In the genomic region with DNA sequence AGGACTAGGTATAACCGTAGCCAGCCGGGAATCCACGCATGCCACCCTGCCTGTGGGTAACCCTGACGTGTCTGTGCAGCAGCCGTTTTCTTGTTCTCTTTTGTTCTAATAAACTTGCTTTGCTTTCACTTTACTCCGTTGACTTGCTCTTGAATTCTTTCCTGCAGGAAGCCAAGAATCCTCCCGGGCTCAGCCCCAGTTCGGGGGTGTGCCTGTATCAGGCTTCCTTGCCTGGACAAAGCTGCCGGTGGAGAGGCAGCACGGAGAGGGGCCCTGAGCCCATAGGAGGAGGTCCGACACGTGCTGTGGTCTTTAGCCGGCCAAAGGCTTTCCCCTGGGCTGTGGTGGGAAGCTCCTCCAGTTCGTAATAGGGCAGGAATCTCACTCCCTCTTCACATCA, we compare ENCODE assay signal across 26 cellular contexts.
A peak's percentile ranks its signal among the peaks of the same experiment; 100 is the strongest.
DNase-seq lines count a peak whose midpoint lies in the region; ATAC-seq and TF ChIP-seq lines count a peak whose summit lies in the region.
"Had no signal": no experiment of that assay in that cellular context is flagged by ENCODE, and none has a peak within 500 bp of the region (broad histone marks: within the 10 kb centered on the region; RNA-seq: fewer than 3 reads in every experiment).

No MANE protein-coding gene starts in this region.

- H3K4me1 ChIP-seq in PC-3 (ENCODE audit: insufficient read depth, low read length) (no peaks in the 10 kb centered on the region), rectal smooth muscle tissue (ENCODE audit: control insufficient read depth, insufficient read depth, low read length) (no peaks in the 10 kb centered on the region)
- H3K4me1 ChIP-seq: tibial artery had no signal

- ATAC-seq in PC-3 = no peak
- peak; percentile 53 for ATAC-seq in left ventricle myocardium superior
- ATAC-seq in HG02938 (IDR thresholded peaks at IDR 0.05; ENCODE audit: unreplicated experiment) = no peak
- no peak for ATAC-seq in HG03354 (IDR thresholded peaks at IDR 0.05; ENCODE audit: poor library complexity, severe bottlenecking, unreplicated experiment)
- ATAC-seq: natural killer cell; stimulated activated naive CD8-positive, alpha-beta T cell treated with anti-CD3 and anti-CD28 coated beads, Interleukin-15, amount 100 ng/mL, for 72 hours had no signal

- H3K9me3 Mint-ChIP-seq in T-helper 2 cell treated with Interferon-gamma antibody and Interleukin-4, amounts not matched to agents 5 μg/mL and 100 μg/mL, for 36 hours = no peaks in the 10 kb centered on the region
- H3K9me3 Mint-ChIP-seq: natural killer cell had no signal

- H3K36me3 ChIP-seq in PC-3 (ENCODE audit: low read depth, low read length) (no peaks in the 10 kb centered on the region), rectal smooth muscle tissue (ENCODE audit: control insufficient read depth, insufficient read depth, low read length) (no peaks in the 10 kb centered on the region)
- H3K36me3 ChIP-seq: ovary, tibial artery had no signal

- no peak overlapping the region for H3K27ac Mint-ChIP-seq in T-helper 2 cell treated with Interferon-gamma antibody and Interleukin-4, amounts not matched to agents 5 μg/mL and 100 μg/mL, for 36 hours
- H3K27ac Mint-ChIP-seq: activated naive CD8-positive, alpha-beta T cell; CD4-positive, alpha-beta T cell; natural killer cell had no signal

- intact Hi-C loops in PC-3 (cut with micrococcal nuclease) = no loop called here
- intact Hi-C loops in left ventricle myocardium superior (cut with micrococcal nuclease) = no loop called here

- H2AFZ ChIP-seq in PC-3 (ENCODE audit: low read length) = no peak overlapping the region

- H3K36me3 Mint-ChIP-seq in T-helper 2 cell treated with Interferon-gamma antibody and Interleukin-4, amounts not matched to agents 5 μg/mL and 100 μg/mL, for 36 hours (ENCODE audit: low read depth) = no peaks in the 10 kb centered on the region
- H3K36me3 Mint-ChIP-seq: activated naive CD8-positive, alpha-beta T cell; natural killer cell had no signal

- H3K27ac ChIP-seq in PC-3 (ENCODE audit: low read length) (no peak overlapping the region), rectal smooth muscle tissue (ENCODE audit: low read depth, low read length) (no peak overlapping the region)
- H3K27ac ChIP-seq: epithelial cell of prostate, KMS-11, ovary, tibial artery had no signal

- no peaks in the 10 kb centered on the region for H3K9me3 ChIP-seq in PC-3 (ENCODE audit: low read length)
- H3K9me3 ChIP-seq: ovary had no signal

- peaks cover 8% of the 10 kb centered on the region for H3K4me1 Mint-ChIP-seq in T-helper 2 cell treated with Interferon-gamma antibody and Interleukin-4, amounts not matched to agents 5 μg/mL and 100 μg/mL, for 36 hours (ENCODE audit: low read depth)
- H3K4me1 Mint-ChIP-seq: natural killer cell had no signal

- CTCF ChIA-PET in PC-3 (lab: Charles Lee) = no interaction called here

- H3K4me3 ChIP-seq in PC-3 (ENCODE audit: low read length) (no peak overlapping the region), rectal smooth muscle tissue (ENCODE audit: low read length) (peak overlapping the region; percentile 8)
- H3K4me3 ChIP-seq: ovary had no signal

- H3K9ac ChIP-seq in PC-3 (ENCODE audit: low read length) (no peak overlapping the region), rectal smooth muscle tissue (ENCODE audit: low read length) (no peak overlapping the region)
- H3K9ac ChIP-seq: KMS-11 had no signal

- H3K9me2 ChIP-seq in PC-3 (replicated peaks; ENCODE audit: low read length) = no peaks in the 10 kb centered on the region

- 0 out of 2 replicates have a peak overlapping the region, but pooled peaks have one; percentile 7 for H3K4me2 ChIP-seq in PC-3 (ENCODE audit: low read length)
- H3K4me2 ChIP-seq: KMS-11 had no signal

- no peaks in the 10 kb centered on the region for H3F3A ChIP-seq in PC-3 (ENCODE audit: low read length, unreplicated experiment)

- TF ChIP-seq CTCF in PC-3 (conservative IDR thresholded peaks at IDR 0.05; ENCODE audit: low read depth, low read length) = no peak

- no peaks in the 10 kb centered on the region for H3K79me2 ChIP-seq in PC-3 (ENCODE audit: low read length)

- POLR2A ChIA-PET in PC-3 (lab: Charles Lee; ENCODE audit: unreplicated experiment) = interaction anchor here (0.7 kb wide), 1 partner anchor 325 kb away, joined by 3 read pairs; no protein-coding TSS in a partner anchor

- H4K20me1 ChIP-seq in PC-3 (ENCODE audit: low read length) = no peaks in the 10 kb centered on the region

- no TSS peak for BruUV-seq in PC-3 (replicated peaks; lab: Mats Ljungman, UMichigan)

- H3K27me3 Mint-ChIP-seq in T-helper 2 cell treated with Interferon-gamma antibody and Interleukin-4, amounts not matched to agents 5 μg/mL and 100 μg/mL, for 36 hours (ENCODE audit: low read depth) = no peaks in the 10 kb centered on the region
- H3K27me3 Mint-ChIP-seq: activated naive CD8-positive, alpha-beta T cell had no signal

- H3K27me3 ChIP-seq in PC-3 (ENCODE audit: low read length) = peaks cover 36% of the 10 kb centered on the region
- H3K27me3 ChIP-seq in rectal smooth muscle tissue (ENCODE audit: control insufficient read depth, insufficient read depth, low read length) = no peaks in the 10 kb centered on the region
- H3K27me3 ChIP-seq: ovary had no signal

- H3K4me3 Mint-ChIP-seq in T-helper 2 cell treated with Interferon-gamma antibody and Interleukin-4, amounts not matched to agents 5 μg/mL and 100 μg/mL, for 36 hours = no peak overlapping the region
- H3K4me3 Mint-ChIP-seq: activated naive CD8-positive, alpha-beta T cell; CD4-positive, alpha-beta T cell; natural killer cell; stimulated activated naive CD8-positive, alpha-beta T cell treated with anti-CD3 and anti-CD28 coated beads, Interleukin-15, amount 100 ng/mL, for 72 hours had no signal

- peak; percentile 58 for DNase-seq in Daoy (ENCODE audit: low read depth)
- no peak for DNase-seq in PC-3
- no peak for DNase-seq in left ventricle myocardium superior
- no peak for DNase-seq in T-helper 2 cell treated with Interferon-gamma antibody and Interleukin-4, amounts not matched to agents 5 μg/mL and 100 μg/mL, for 36 hours (ENCODE audit: low spot score)
- no peak for DNase-seq in NCI-H2081 (lab: John Stamatoyannopoulos, UW)
- DNase-seq: activated CD4-positive, alpha-beta T cell treated with anti-CD3 and anti-CD28 coated beads for 48 hours; activated effector memory CD4-positive, alpha-beta T cell treated with anti-CD3 and anti-CD28 coated beads, Interleukin-2, amount 50 U/mL, for 16 hours; activated T-cell treated with anti-CD3 and anti-CD28 coated beads, Interleukin-2, amount 50 U/mL, for 1 hour; CD4-positive, alpha-beta T cell; effector memory CD4-positive, alpha-beta T cell; natural killer cell; NCI-H1417 treated with DMSO at 0.1 percent for 48 hours; NCI-H2029 treated with DMSO at 0.1 percent for 48 hours; NCI-H2227 treated with DMSO at 0.1 percent for 48 hours; NCI-H69; ovary; right cardiac atrium; SHP77 treated with DMSO at 0.1 percent for 48 hours; stimulated activated naive CD8-positive, alpha-beta T cell treated with anti-CD3 and anti-CD28 coated beads, Interleukin-15, amount 100 ng/mL, for 72 hours; tibial artery had no signal
